ENCODE assay signal across 29 cellular contexts in the genomic region with DNA sequence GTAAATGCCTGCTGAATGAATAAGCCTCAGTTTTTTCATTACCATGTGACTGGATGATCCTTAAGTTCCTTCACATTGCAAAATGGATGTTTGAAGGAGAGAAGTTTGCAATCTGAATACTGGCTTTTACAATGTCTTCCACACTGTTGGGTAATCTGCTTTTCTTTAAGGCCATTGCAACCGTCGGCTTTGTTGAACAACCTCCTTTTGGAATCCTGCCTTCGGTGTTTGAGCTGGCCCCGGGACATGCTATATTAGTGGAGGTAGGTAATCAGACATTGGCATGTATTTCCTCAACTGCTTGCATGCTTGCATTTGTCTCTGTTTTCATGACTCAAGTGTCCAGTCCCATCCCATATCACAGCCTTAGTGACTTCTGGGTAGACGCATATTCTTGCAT. TPM values are rescaled to one million over a fixed set of nuclear protein-coding genes. Genes with fewer than 3 reads are reported as not detected.
"Had no signal": no experiment of that assay in that cellular context is flagged by ENCODE, and none has a peak within 500 bp of the region (broad histone marks: within the 10 kb centered on the region; RNA-seq: fewer than 3 reads in every experiment).

No MANE protein-coding gene starts in this region.

- H3K27me3 Mint-ChIP-seq: stimulated activated naive CD8-positive, alpha-beta T cell treated with anti-CD3 and anti-CD28 coated beads, Interleukin-15, Interleukin-2, amounts not matched to agents 100 ng/mL and 50 ng/mL, for 24 hours had no signal

- ATAC-seq: left colon; left lung; lower lobe of right lung; naive thymus-derived CD8-positive, alpha-beta T cell; pancreas; right cardiac atrium; sciatic nerve had no signal

- H3K9ac ChIP-seq: neural progenitor cell had no signal

- H3K27ac ChIP-seq: left lung, lower lobe of right lung, neural progenitor cell, pancreas, prostate gland, skin epidermis, suprapubic skin, thoracic aorta, tibial artery, upper lobe of left lung, vagina had no signal

- H3K4me3 Mint-ChIP-seq: immature natural killer cell; naive thymus-derived CD8-positive, alpha-beta T cell; nephron; neural progenitor cell; stimulated activated naive CD8-positive, alpha-beta T cell treated with anti-CD3 and anti-CD28 coated beads, Interleukin-15, Interleukin-2, amounts not matched to agents 100 ng/mL and 50 ng/mL, for 24 hours had no signal

- DNase-seq: hypothalamus; immature natural killer cell; kidney; left colon; left lung; lower lobe of right lung; mammary epithelial cell; mesenchymal stem cell; naive thymus-derived CD8-positive, alpha-beta T cell; pancreas; posterior cingulate gyrus; retina; right cardiac atrium; stimulated activated CD4-positive, alpha-beta T cell treated with anti-CD3 and anti-CD28 coated beads, Interleukin-12 subunit alpha, Interleukin-12 subunit beta, amount 100 ng/mL, for 4 hours; stimulated activated CD4-positive, alpha-beta T cell treated with anti-CD3 and anti-CD28 coated beads, Interleukin-15, amount 100 ng/mL, for 24 hours; stimulated activated CD4-positive, alpha-beta T cell treated with anti-CD3 and anti-CD28 coated beads, Interleukin-2, amount 100 ng/mL, for 24 hours; stimulated activated CD4-positive, alpha-beta T cell treated with anti-CD3 and anti-CD28 coated beads, Interleukin-4, amount 100 ng/mL, for 1 hour; stimulated activated naive CD4-positive, alpha-beta T cell; tibial artery; upper lobe of left lung had no signal

- H3K9me3 ChIP-seq: left lung, lower lobe of right lung, pancreas, prostate gland, vagina had no signal

- H3K4me3 ChIP-seq: left lung, lower lobe of right lung, neural progenitor cell, pancreas, prostate gland, skin epidermis, suprapubic skin, thoracic aorta, tibial artery, upper lobe of left lung, vagina had no signal

- H2AFZ ChIP-seq: neural progenitor cell had no signal

- H3K4me1 Mint-ChIP-seq: nephron had no signal

- H3K36me3 ChIP-seq: left lung, lower lobe of right lung, neural progenitor cell, pancreas, prostate gland, suprapubic skin, thoracic aorta, tibial artery, upper lobe of left lung, vagina had no signal

- H3K4me2 ChIP-seq: neural progenitor cell had no signal

- H3K27ac Mint-ChIP-seq: nephron, neural progenitor cell had no signal

- H3K27me3 ChIP-seq: left lung, neural progenitor cell, pancreas, suprapubic skin, tibial artery, upper lobe of left lung, vagina had no signal

- H3K4me1 ChIP-seq: left lung, lower lobe of right lung, neural progenitor cell, pancreas, prostate gland, suprapubic skin, tibial artery, upper lobe of left lung, vagina had no signal

RNA-seq across cellular contexts. Expression of a gene that starts 49.1 kb away (rescaled TPM):
- polyA plus RNA-seq: mammary epithelial cell had no signal
